8 cellular contexts compared by ENCODE assay signal in the genomic region with DNA sequence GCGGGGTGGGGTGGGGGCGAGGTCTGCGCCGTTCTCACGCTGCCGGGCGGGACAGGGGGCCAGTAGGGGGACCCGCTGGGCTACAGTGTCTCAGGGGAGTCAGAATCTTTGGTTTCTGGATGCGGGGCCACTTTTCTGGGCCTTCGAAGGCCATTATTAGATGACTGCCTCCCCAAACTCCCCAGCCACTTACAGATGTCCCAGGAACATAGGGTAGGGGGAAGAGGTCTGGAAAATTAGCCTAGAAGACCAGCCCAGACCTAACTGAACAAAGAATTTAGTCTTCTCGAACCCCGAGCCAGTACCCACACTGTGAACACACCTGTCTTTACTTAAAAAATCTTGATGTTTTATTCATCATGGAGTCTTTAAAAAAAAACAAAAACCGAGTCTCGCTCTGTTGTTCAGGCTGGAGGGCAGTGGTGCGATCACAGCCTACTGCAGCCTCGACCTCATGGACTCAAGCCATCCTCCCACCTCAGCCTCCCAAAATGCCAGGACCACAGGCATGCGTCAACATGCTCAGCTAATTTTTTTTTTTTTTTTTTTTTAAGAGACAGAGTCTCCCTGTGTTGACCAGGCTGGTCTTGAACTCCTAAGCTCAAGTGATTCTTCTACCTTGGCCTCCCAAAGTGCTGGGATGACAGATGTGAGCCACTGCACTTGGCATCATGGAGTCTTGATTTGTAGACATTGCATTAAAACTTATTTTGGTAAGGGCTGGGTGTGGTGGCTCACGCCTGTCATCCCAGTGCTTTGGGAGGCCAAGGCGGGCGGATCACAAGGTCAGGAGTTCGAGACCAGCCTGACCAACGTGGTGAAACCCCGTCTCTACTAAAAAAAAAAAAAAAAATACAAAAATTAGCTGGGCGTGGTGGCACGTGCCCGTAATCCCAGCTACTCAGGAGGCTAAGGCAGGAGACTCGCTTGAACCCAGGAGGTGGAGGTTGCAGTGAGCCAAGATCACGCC. TPM values are rescaled to one million over a fixed set of nuclear protein-coding genes. Genes with fewer than 3 reads are reported as not detected.
A peak's percentile ranks its signal among the peaks of the same experiment; 100 is the strongest.
DNase-seq lines count a peak whose midpoint lies in the region; ATAC-seq, FAIRE-seq and TF ChIP-seq lines count a peak whose summit lies in the region.
"Had no signal": no experiment of that assay in that cellular context is flagged by ENCODE, and none has a peak within 500 bp of the region (broad histone marks: within the 10 kb centered on the region; RNA-seq: fewer than 3 reads in every experiment).

No MANE protein-coding gene starts in this region.

- peak overlapping the region; percentile 96 for H2BK15ac ChIP-seq in mesenchymal stem cell (ENCODE audit: low read depth, poor library complexity, severe bottlenecking)

- peak overlapping the region; percentile 44 for H2AK5ac ChIP-seq in mesenchymal stem cell (ENCODE audit: low read length, severe bottlenecking)

- H3K4me1 Mint-ChIP-seq in IgD-negative memory B cell: peaks cover 6 to 28% (median 22%) of the 10 kb centered on the region in 3 donors

- H2BK12ac ChIP-seq in mesenchymal stem cell (ENCODE audit: low read length in 2 of 2): no peak overlapping the region

- no peaks in the 10 kb centered on the region for H4K20me1 ChIP-seq in K562 (replicated peaks; ENCODE audit: control insufficient read depth, insufficient read depth, low read length)

- in situ Hi-C loops in K562 (cut with MboI): no loop called here

- 55% methylated on average over 23 of the region's 28 CpGs for WGBS in K562 (ENCODE audit: insufficient coverage, low coverage, missing lambda C conversion rate)
- 71% methylated on average over 15 of the region's 28 CpGs for WGBS in mesenchymal stem cell

- H3K36me3 ChIP-seq in K562 (ENCODE audit: control insufficient read depth, insufficient read depth, low read length) (no peaks in the 10 kb centered on the region), mesenchymal stem cell (ENCODE audit: control insufficient read depth in 1 of 2, insufficient read depth in 2 of 2, low read depth in 1 of 2, low read length in 2 of 2) (no peaks in the 10 kb centered on the region), thoracic aorta (no peaks in the 10 kb centered on the region)

- no peak for TF ChIP-seq EP300 in K562 (IDR thresholded peaks at IDR 0.05; ENCODE audit: low read length)

- H3K9me3 ChIP-seq in K562 (replicated peaks; ENCODE audit: control insufficient read depth, insufficient read depth, low read depth, low read length) (no peaks in the 10 kb centered on the region), mesenchymal stem cell (ENCODE audit: control insufficient read depth, low read length) (no peaks in the 10 kb centered on the region), thoracic aorta (no peaks in the 10 kb centered on the region)

- H2BK120ac ChIP-seq in mesenchymal stem cell (ENCODE audit: low read depth, low read length): peak overlapping the region; percentile 73

- TF ChIP-seq CTCF in K562 (IDR thresholded peaks at IDR 0.05 in 2 of 3, conservative IDR thresholded peaks at IDR 0.05 in 1 of 3; ENCODE audit: insufficient read depth in 2 of 3, low read depth in 1 of 3, low read length in 3 of 3): no peak
- no peak for TF ChIP-seq CTCF in thoracic aorta (IDR thresholded peaks at IDR 0.05)

- H3K14ac ChIP-seq in mesenchymal stem cell (ENCODE audit: low read length in 2 of 2): no peak overlapping the region

- no peak overlapping the region for H3K4ac ChIP-seq in mesenchymal stem cell (ENCODE audit: low read depth in 1 of 2, low read length in 2 of 2)

- BruUV-seq in K562 (replicated peaks; lab: Mats Ljungman, UMichigan): no TSS peak

- H4K8ac ChIP-seq in mesenchymal stem cell (ENCODE audit: low read length): peak overlapping the region; percentile 43

- H3K27ac ChIP-seq in K562 (ENCODE audit: extremely low read depth, low read depth, low read length): peak overlapping the region; percentile 53; the same call in 2 of the 3 replicates
- H3K27ac ChIP-seq in mesenchymal stem cell (ENCODE audit: low read length, poor library complexity, severe bottlenecking): peak overlapping the region; percentile 37
- peak overlapping the region; percentile 97 to 98 for H3K27ac ChIP-seq in thoracic aorta

- TF ChIP-seq RAD21 in K562 (CRISPR knock-in tag; conservative IDR thresholded peaks at IDR 0.05 in 1 of 2, IDR thresholded peaks at IDR 0.05 in 1 of 2): no peak

- H3K4me2 ChIP-seq in K562 (ENCODE audit: insufficient read depth, low read length): peak overlapping the region; percentile 79
- H3K4me2 ChIP-seq in mesenchymal stem cell (ENCODE audit: low read length, poor library complexity, severe bottlenecking): peak overlapping the region; percentile 34

- FAIRE-seq in K562 (lab: Jason Lieb, UNC): peak; percentile 32

- H3K27me3 ChIP-seq in K562 (ENCODE audit: control insufficient read depth in 2 of 2, insufficient read depth in 2 of 2, low read length in 2 of 2): no peaks in the 10 kb centered on the region
- peaks cover 0 to 3% of the 10 kb centered on the region in 2 experiments for H3K27me3 ChIP-seq in mesenchymal stem cell (ENCODE audit: control insufficient read depth in 1 of 2, insufficient read depth in 1 of 2, low read length in 2 of 2)
- no peaks in the 10 kb centered on the region for H3K27me3 ChIP-seq in thoracic aorta (replicated peaks; ENCODE audit: insufficient read depth)

- POLR2A ChIA-PET in K562 (lab: Yijun Ruan, JAX): interaction anchor here (0.6 to 6.8 kb wide), 15 partner anchors 8 to 590 kb away, joined by 3 to 52 read pairs (median 4); partner anchors contain the start of genes HSP90AB1 and SLC35B2

- peak overlapping the region; percentile 98 for H2AFZ ChIP-seq in K562 (ENCODE audit: low read depth, low read length)
- no peak overlapping the region for H2AFZ ChIP-seq in mesenchymal stem cell (ENCODE audit: low read depth, low read length)

- ATAC-seq in K562 (peak; percentile 16; the same call in 2 of the 3 replicates), thoracic aorta (ENCODE audit: insufficient number of reproducible peaks, low FRiP score, low read depth) (no peak), HG02885 (IDR thresholded peaks at IDR 0.05; ENCODE audit: poor library complexity, unreplicated experiment) (no peak), GM21576 (IDR thresholded peaks at IDR 0.05; ENCODE audit: unreplicated experiment) (no peak)

- peaks cover 3% of the 10 kb centered on the region for H3K27me3 Mint-ChIP-seq in IgD-negative memory B cell
- H3K27me3 Mint-ChIP-seq: activated naive CD4-positive, alpha-beta T cell treated with anti-CD3 and anti-CD28 coated beads, Interleukin-2, amount 50 U/mL, for 24 hours had no signal

- no peak overlapping the region for H3K18ac ChIP-seq in mesenchymal stem cell (ENCODE audit: low read depth in 1 of 2, low read length in 2 of 2)

- H3K9ac ChIP-seq in K562 (ENCODE audit: insufficient read depth in 1 of 2, low read depth in 2 of 2, low read length in 2 of 2) (peak overlapping the region; percentile 40 to 92; a peak in 2 of 4 replicates), mesenchymal stem cell (ENCODE audit: low read length) (peak overlapping the region; percentile 45)

- H3K36me3 Mint-ChIP-seq in IgD-negative memory B cell: no peaks in the 10 kb centered on the region

- H3K27ac Mint-ChIP-seq in IgD-negative memory B cell: peak overlapping the region in 1 of 3 donors; percentile 91
- H3K27ac Mint-ChIP-seq: activated naive CD4-positive, alpha-beta T cell treated with anti-CD3 and anti-CD28 coated beads, Interleukin-2, amount 50 U/mL, for 24 hours had no signal

- no peak for TF ChIP-seq POLR2A in K562 (conservative IDR thresholded peaks at IDR 0.05)

- no peaks in the 10 kb centered on the region for H3K9me3 Mint-ChIP-seq in IgD-negative memory B cell
- H3K9me3 Mint-ChIP-seq: activated naive CD4-positive, alpha-beta T cell treated with anti-CD3 and anti-CD28 coated beads, Interleukin-2, amount 50 U/mL, for 24 hours had no signal

- no peak overlapping the region for H4K91ac ChIP-seq in mesenchymal stem cell (ENCODE audit: low read length)

- peaks cover 21% of the 10 kb centered on the region for H3K79me2 ChIP-seq in K562 (ENCODE audit: control insufficient read depth, insufficient read depth, low read length)

- no peak overlapping the region for H2BK5ac ChIP-seq in mesenchymal stem cell (ENCODE audit: low read depth, low read length, poor library complexity, severe bottlenecking)

- DNase-seq in K562 (ENCODE audit: extremely low read depth in 1 of 4, low spot score in 3 of 4) (no peak), mesenchymal stem cell (no peak), thoracic aorta (ENCODE audit: low spot score) (no peak), A172 (ENCODE audit: low spot score) (no peak)

- H3K4me3 ChIP-seq in K562 (peak overlapping the region; percentile 48), mesenchymal stem cell (ENCODE audit: insufficient read depth in 1 of 2, low read depth in 1 of 2, low read length in 2 of 2) (peak overlapping the region in 1 of 2 experiments; percentile 62), thoracic aorta (peak overlapping the region; percentile 76)

- peaks cover 12% of the 10 kb centered on the region for H3K79me1 ChIP-seq in mesenchymal stem cell (replicated peaks; ENCODE audit: low read length, poor library complexity, severe bottlenecking)

- no peak overlapping the region for H3K23ac ChIP-seq in mesenchymal stem cell (ENCODE audit: low read length in 2 of 2)

- H3K9me1 ChIP-seq in K562 (ENCODE audit: control insufficient read depth, insufficient read depth, low read length): no peaks in the 10 kb centered on the region

- H3K4me1 ChIP-seq in K562 (replicated peaks in 1 of 2; ENCODE audit: control insufficient read depth in 2 of 2, insufficient read depth in 2 of 2, low read length in 2 of 2): peaks cover 62 to 75% of the 10 kb centered on the region in 2 experiments
- H3K4me1 ChIP-seq in mesenchymal stem cell (ENCODE audit: control insufficient read depth, insufficient read depth, low read depth, low read length): peaks cover 51% of the 10 kb centered on the region
- peaks cover 48 to 70% of the 10 kb centered on the region in 2 donors for H3K4me1 ChIP-seq in thoracic aorta (ENCODE audit: control insufficient read depth in 1 of 2, low read depth in 2 of 2)

- peak overlapping the region; percentile 70 to 96 (median 84) for H3K4me3 Mint-ChIP-seq in IgD-negative memory B cell

- intact Hi-C loops in K562 (cut with micrococcal nuclease): loop anchor here (2.0 to 10.0 kb wide), 2 partner anchors 19 to 585 kb away; partner anchors contain the start of gene MAD2L1BP

- CTCF ChIA-PET in K562 (lab: Yijun Ruan, JAX; ENCODE audit: low intra/inter-chr PET ratio): no interaction called here

RNA-seq across cellular contexts. Expression of gene SLC29A1, which starts 3.3 kb away (rescaled TPM):
- polyA plus RNA-seq in IgD-negative memory B cell: 5.4 TPM
- 171 and 379 TPM in 2 replicates for total RNA-seq in K562 (2011; cell fraction: chromatin; rRNA removed; ENCODE audit: low replicate concordance)
- 331 and 348 TPM in 2 replicates for total RNA-seq in K562 (2011; cell fraction: nucleolus; rRNA removed)
- 305 and 360 TPM in 2 replicates for total RNA-seq in K562 (2011; cell fraction: nucleoplasm; rRNA removed)
- total RNA-seq in K562 (2014; rRNA removed): 57.7 and 89.5 TPM in 2 replicates
- 32.8 and 35.3 TPM in 2 replicates for total RNA-seq in K562 (2014; rRNA removed; fragmentation: Illumina TruSeq; extraction: Trizol)
- 43.2 and 44.3 TPM in 2 replicates for total RNA-seq in K562 (2015; rRNA removed; fragmentation: Illumina TruSeq; extraction: Trizol)
- total RNA-seq in K562 (2021): 103 and 107 TPM in 2 replicates
- 148 and 204 TPM in 2 replicates for polyA plus RNA-seq in K562 (2011; rRNA removed)
- polyA plus RNA-seq in K562 (2011; cell fraction: cytosol; rRNA removed): 291 and 372 TPM in 2 replicates
- polyA plus RNA-seq in K562 (2011; cell fraction: nucleus; rRNA removed): 496 and 544 TPM in 2 replicates
- polyA plus RNA-seq in K562 (2012): 90.3 and 112 TPM in 2 replicates
- polyA plus RNA-seq in K562 (2014; fragmentation: Illumina TruSeq; extraction: Trizol): 136 and 170 TPM in 2 replicates
- polyA plus RNA-seq in K562 (2014; fragmentation: Nextera tagmentation; extraction: Ambion mirVana): 10 to 100 TPM; 18.9 to 42.0 TPM
- 140 and 147 TPM in 2 replicates for polyA plus RNA-seq in K562 (2014; rRNA removed)
- 119 and 153 TPM in 2 replicates for polyA minus RNA-seq in K562 (2011; rRNA and poly(A)+ RNA removed)
- polyA minus RNA-seq in K562 (2011; cell fraction: cytosol; rRNA and poly(A)+ RNA removed): 67.5 and 84.3 TPM in 2 replicates
- 71.0 and 95.0 TPM in 2 replicates for polyA minus RNA-seq in K562 (2011; cell fraction: nucleus; rRNA and poly(A)+ RNA removed)
- 31.6 TPM for polyA plus RNA-seq in mesenchymal stem cell (2013, experiment 1 of 2)
- 29.2 TPM for polyA plus RNA-seq in mesenchymal stem cell (2013, experiment 2 of 2)
- 100 to 1,000 TPM; 132 to 172 TPM for total RNA-seq in thoracic aorta
- 24.7 and 26.2 TPM in 2 replicates for total RNA-seq in A172 (2014; rRNA removed; shearing (Covaris generic))

RNA-seq across cellular contexts. Expression of gene MYMX, which starts 3.4 kb away (rescaled TPM):
- not detected for polyA plus RNA-seq in IgD-negative memory B cell
- not detected in 2 replicates for total RNA-seq in K562 (2011; cell fraction: chromatin; rRNA removed; ENCODE audit: low replicate concordance)
- not detected in 2 replicates for total RNA-seq in K562 (2011; cell fraction: nucleolus; rRNA removed)
- not detected in 2 replicates for total RNA-seq in K562 (2011; cell fraction: nucleoplasm; rRNA removed)
- not detected in 2 replicates for total RNA-seq in K562 (2014; rRNA removed)
- total RNA-seq in K562 (2014; rRNA removed; fragmentation: Illumina TruSeq; extraction: Trizol): not detected in 2 replicates
- total RNA-seq in K562 (2015; rRNA removed; fragmentation: Illumina TruSeq; extraction: Trizol): not detected in 2 replicates
- not detected in 2 replicates for total RNA-seq in K562 (2021)
- 0.12 TPM in 1 of 2 replicates, not detected in the other for polyA plus RNA-seq in K562 (2011; rRNA removed)
- polyA plus RNA-seq in K562 (2011; cell fraction: cytosol; rRNA removed): 0.12 TPM in 1 of 2 replicates, not detected in the other
- polyA plus RNA-seq in K562 (2011; cell fraction: nucleus; rRNA removed): 0.20 TPM in 1 of 2 replicates, not detected in the other
- 0.17 and 0.23 TPM in 2 replicates for polyA plus RNA-seq in K562 (2012)
- not detected in 2 replicates for polyA plus RNA-seq in K562 (2014; fragmentation: Illumina TruSeq; extraction: Trizol)
- polyA plus RNA-seq in K562 (2014; fragmentation: Nextera tagmentation; extraction: Ambion mirVana): not detected
- 0.12 TPM in 1 of 2 replicates, not detected in the other for polyA plus RNA-seq in K562 (2014; rRNA removed)
- not detected in 2 replicates for polyA minus RNA-seq in K562 (2011; rRNA and poly(A)+ RNA removed)
- polyA minus RNA-seq in K562 (2011; cell fraction: cytosol; rRNA and poly(A)+ RNA removed): not detected in 2 replicates
- 0.56 TPM in 1 of 2 replicates, not detected in the other for polyA minus RNA-seq in K562 (2011; cell fraction: nucleus; rRNA and poly(A)+ RNA removed)
- not detected for polyA plus RNA-seq in mesenchymal stem cell (2013, experiment 1 of 2)
- not detected for polyA plus RNA-seq in mesenchymal stem cell (2013, experiment 2 of 2)
- total RNA-seq in thoracic aorta: not detected
- total RNA-seq in A172 (2014; rRNA removed; shearing (Covaris generic)): not detected in 2 replicates

RNA-seq across cellular contexts. Expression of gene HSP90AB1, which starts 26.8 kb away (rescaled TPM):
- polyA plus RNA-seq in IgD-negative memory B cell (435 TPM), K562 (2011; rRNA removed) (2,356 and 2,496 TPM in 2 replicates), K562 (2014; fragmentation: Illumina TruSeq; extraction: Trizol) (3,149 and 3,358 TPM in 2 replicates), K562 (2014; fragmentation: Nextera tagmentation; extraction: Ambion mirVana) (1,000 to 10,000 TPM; 1,975 to 2,865 TPM), K562 (2014; rRNA removed) (1,691 and 1,780 TPM in 2 replicates)
- total RNA-seq in K562 (2011; cell fraction: chromatin; rRNA removed; ENCODE audit: low replicate concordance): 266 and 322 TPM in 2 replicates
- 268 and 275 TPM in 2 replicates for total RNA-seq in K562 (2011; cell fraction: nucleolus; rRNA removed)
- 328 and 337 TPM in 2 replicates for total RNA-seq in K562 (2011; cell fraction: nucleoplasm; rRNA removed)
- total RNA-seq in K562 (2014; rRNA removed) (2,052 and 2,390 TPM in 2 replicates), K562 (2014; rRNA removed; fragmentation: Illumina TruSeq; extraction: Trizol) (2,633 and 2,824 TPM in 2 replicates), K562 (2015; rRNA removed; fragmentation: Illumina TruSeq; extraction: Trizol) (2,220 and 2,262 TPM in 2 replicates), K562 (2021) (2,162 and 2,174 TPM in 2 replicates), thoracic aorta (100 to 1,000 TPM; 405 to 695 TPM)
- 1,126 and 1,804 TPM in 2 replicates for polyA plus RNA-seq in K562 (2011; cell fraction: cytosol; rRNA removed)
- 568 and 703 TPM in 2 replicates for polyA plus RNA-seq in K562 (2011; cell fraction: nucleus; rRNA removed)
- polyA plus RNA-seq in K562 (2012): 1,146 and 2,065 TPM in 2 replicates
- 2,497 and 2,549 TPM in 2 replicates for polyA minus RNA-seq in K562 (2011; rRNA and poly(A)+ RNA removed)
- polyA minus RNA-seq in K562 (2011; cell fraction: cytosol; rRNA and poly(A)+ RNA removed): 1,081 and 1,374 TPM in 2 replicates
- 111 and 287 TPM in 2 replicates for polyA minus RNA-seq in K562 (2011; cell fraction: nucleus; rRNA and poly(A)+ RNA removed)
- 545 TPM for polyA plus RNA-seq in mesenchymal stem cell (2013, experiment 1 of 2)
- polyA plus RNA-seq in mesenchymal stem cell (2013, experiment 2 of 2): 525 TPM
- total RNA-seq in A172 (2014; rRNA removed; shearing (Covaris generic)): 2,477 and 2,544 TPM in 2 replicates

RNA-seq across cellular contexts. Expression of gene SLC35B2, which starts 37.2 kb away (rescaled TPM):
- polyA plus RNA-seq in IgD-negative memory B cell (42.6 TPM), K562 (2011; rRNA removed) (50.8 and 53.9 TPM in 2 replicates), K562 (2014; fragmentation: Illumina TruSeq; extraction: Trizol) (57.6 and 58.9 TPM in 2 replicates), K562 (2014; fragmentation: Nextera tagmentation; extraction: Ambion mirVana) (10 to 100 TPM; 14.5 to 19.2 TPM), K562 (2014; rRNA removed) (59.1 and 61.8 TPM in 2 replicates)
- total RNA-seq in K562 (2011; cell fraction: chromatin; rRNA removed; ENCODE audit: low replicate concordance): 26.7 and 95.0 TPM in 2 replicates
- 138 and 143 TPM in 2 replicates for total RNA-seq in K562 (2011; cell fraction: nucleolus; rRNA removed)
- total RNA-seq in K562 (2011; cell fraction: nucleoplasm; rRNA removed): 89.1 and 89.6 TPM in 2 replicates
- total RNA-seq in K562 (2014; rRNA removed) (43.6 and 59.3 TPM in 2 replicates), K562 (2014; rRNA removed; fragmentation: Illumina TruSeq; extraction: Trizol) (31.1 and 38.8 TPM in 2 replicates), K562 (2015; rRNA removed; fragmentation: Illumina TruSeq; extraction: Trizol) (46.0 and 47.1 TPM in 2 replicates), K562 (2021) (53.1 and 54.3 TPM in 2 replicates), thoracic aorta (10 to 100 TPM; 19.9 to 33.3 TPM)
- polyA plus RNA-seq in K562 (2011; cell fraction: cytosol; rRNA removed): 78.9 and 125 TPM in 2 replicates
- 67.9 and 76.7 TPM in 2 replicates for polyA plus RNA-seq in K562 (2011; cell fraction: nucleus; rRNA removed)
- polyA plus RNA-seq in K562 (2012): 57.9 and 70.2 TPM in 2 replicates
- polyA minus RNA-seq in K562 (2011; rRNA and poly(A)+ RNA removed): 23.7 and 34.2 TPM in 2 replicates
- polyA minus RNA-seq in K562 (2011; cell fraction: cytosol; rRNA and poly(A)+ RNA removed): 21.6 and 21.9 TPM in 2 replicates
- polyA minus RNA-seq in K562 (2011; cell fraction: nucleus; rRNA and poly(A)+ RNA removed): 19.0 and 20.8 TPM in 2 replicates
- polyA plus RNA-seq in mesenchymal stem cell (2013, experiment 1 of 2): 80.8 TPM
- polyA plus RNA-seq in mesenchymal stem cell (2013, experiment 2 of 2): 81.8 TPM
- total RNA-seq in A172 (2014; rRNA removed; shearing (Covaris generic)): 112 and 137 TPM in 2 replicates

RNA-seq across cellular contexts. Expression of gene NFKBIE, which starts 45.3 kb away (rescaled TPM):
- polyA plus RNA-seq in IgD-negative memory B cell: 23.5 TPM
- 10.6 and 17.8 TPM in 2 replicates for total RNA-seq in K562 (2011; cell fraction: chromatin; rRNA removed; ENCODE audit: low replicate concordance)
- total RNA-seq in K562 (2011; cell fraction: nucleolus; rRNA removed): 11.2 and 14.0 TPM in 2 replicates
- 7.4 and 8.2 TPM in 2 replicates for total RNA-seq in K562 (2011; cell fraction: nucleoplasm; rRNA removed)
- total RNA-seq in K562 (2014; rRNA removed): 15.7 TPM in 2 replicates
- total RNA-seq in K562 (2014; rRNA removed; fragmentation: Illumina TruSeq; extraction: Trizol): 11.6 and 11.7 TPM in 2 replicates
- 14.2 and 14.6 TPM in 2 replicates for total RNA-seq in K562 (2015; rRNA removed; fragmentation: Illumina TruSeq; extraction: Trizol)
- total RNA-seq in K562 (2021): 14.0 and 16.4 TPM in 2 replicates
- polyA plus RNA-seq in K562 (2011; rRNA removed): 11.9 and 12.3 TPM in 2 replicates
- 10.4 and 28.2 TPM in 2 replicates for polyA plus RNA-seq in K562 (2011; cell fraction: cytosol; rRNA removed)
- 9.7 and 14.7 TPM in 2 replicates for polyA plus RNA-seq in K562 (2011; cell fraction: nucleus; rRNA removed)
- polyA plus RNA-seq in K562 (2012): 11.2 and 13.6 TPM in 2 replicates
- 10.0 and 12.3 TPM in 2 replicates for polyA plus RNA-seq in K562 (2014; fragmentation: Illumina TruSeq; extraction: Trizol)
- polyA plus RNA-seq in K562 (2014; fragmentation: Nextera tagmentation; extraction: Ambion mirVana): 1 to 10 TPM; 2.1 to 2.9 TPM
- 10.2 and 11.6 TPM in 2 replicates for polyA plus RNA-seq in K562 (2014; rRNA removed)
- polyA minus RNA-seq in K562 (2011; rRNA and poly(A)+ RNA removed): 8.3 and 9.5 TPM in 2 replicates
- 9.4 and 10.1 TPM in 2 replicates for polyA minus RNA-seq in K562 (2011; cell fraction: cytosol; rRNA and poly(A)+ RNA removed)
- 12.0 and 12.9 TPM in 2 replicates for polyA minus RNA-seq in K562 (2011; cell fraction: nucleus; rRNA and poly(A)+ RNA removed)
- 4.9 TPM for polyA plus RNA-seq in mesenchymal stem cell (2013, experiment 1 of 2)
- polyA plus RNA-seq in mesenchymal stem cell (2013, experiment 2 of 2): 4.8 TPM
- 10 to 100 TPM in 1 of 2 donors, 1 to 10 TPM in 1; 5.5 to 10.6 TPM for total RNA-seq in thoracic aorta
- total RNA-seq in A172 (2014; rRNA removed; shearing (Covaris generic)): 22.4 and 33.4 TPM in 2 replicates

Comparison
In these comparisons a context has a peak if more than half of its experiments do, and no peak if none do; other contexts are left out.
1. H3K27ac ChIP-seq: peak in every context shown above with its lines; median percentile 98 in thoracic aorta; 53 in K562; 37 in mesenchymal stem cell.